In genomic region chr6:73180718-73181619, GRCh38 we compare ENCODE assay signal across 8 cellular contexts. TPM values are rescaled to one million over a fixed set of nuclear protein-coding genes. Genes with fewer than 3 reads are reported as not detected.
DNase-seq lines count a peak whose midpoint lies in the region; ATAC-seq and TF ChIP-seq lines count a peak whose summit lies in the region.

No MANE protein-coding gene starts in this region.

- POLR2A ChIA-PET in Caco-2 (lab: Charles Lee) = no interaction called here

- no peaks in the 10 kb centered on the region for H3K36me3 ChIP-seq in Caco-2 (ENCODE audit: control insufficient read depth, insufficient read depth, low read length)

- no TSS peak for BruUV-seq in Caco-2 (replicated peaks; lab: Mats Ljungman, UMichigan)

- no peaks in the 10 kb centered on the region for H3K9me3 Mint-ChIP-seq in Caco-2 (ENCODE audit: unreplicated experiment)
- no peaks in the 10 kb centered on the region for H3K9me3 Mint-ChIP-seq in T-helper 2 cell treated with Interferon-gamma antibody and Interleukin-4, amounts not matched to agents 5 μg/mL and 100 μg/mL, for 36 hours
- H3K9me3 Mint-ChIP-seq in activated T-helper 2 cell treated with anti-CD3 and anti-CD28 coated beads, Interferon-gamma antibody, Interleukin-2, Interleukin-4, amounts not matched to agents 10 μg/mL and 5 μg/mL and 100 μg/mL, durations not matched to agents 14 hours and 24 hours and 36 hours = no peaks in the 10 kb centered on the region

- CTCF ChIA-PET in Caco-2 (lab: Charles Lee) = interaction anchor here (0.7 kb wide), 1 partner anchor 746 kb away, joined by 3 read pairs; no protein-coding TSS in a partner anchor

- no peaks in the 10 kb centered on the region for H3K36me3 Mint-ChIP-seq in Caco-2 (ENCODE audit: insufficient read depth, unreplicated experiment)
- no peaks in the 10 kb centered on the region for H3K36me3 Mint-ChIP-seq in T-helper 2 cell treated with Interferon-gamma antibody and Interleukin-4, amounts not matched to agents 5 μg/mL and 100 μg/mL, for 36 hours (ENCODE audit: low read depth)
- H3K36me3 Mint-ChIP-seq in activated T-helper 2 cell treated with anti-CD3 and anti-CD28 coated beads, Interferon-gamma antibody, Interleukin-2, Interleukin-4, amounts not matched to agents 10 μg/mL and 5 μg/mL and 100 μg/mL, durations not matched to agents 14 hours and 24 hours and 36 hours (ENCODE audit: low read depth) = no peaks in the 10 kb centered on the region

- no peaks in the 10 kb centered on the region for H3K9me3 ChIP-seq in Caco-2

- H3K27ac Mint-ChIP-seq in Caco-2 (ENCODE audit: unreplicated experiment) = no peak overlapping the region
- no peak overlapping the region for H3K27ac Mint-ChIP-seq in T-helper 2 cell treated with Interferon-gamma antibody and Interleukin-4, amounts not matched to agents 5 μg/mL and 100 μg/mL, for 36 hours
- no peak overlapping the region for H3K27ac Mint-ChIP-seq in activated T-helper 2 cell treated with anti-CD3 and anti-CD28 coated beads, Interferon-gamma antibody, Interleukin-2, Interleukin-4, amounts not matched to agents 10 μg/mL and 5 μg/mL and 100 μg/mL, durations not matched to agents 14 hours and 24 hours and 36 hours

- no peak overlapping the region for H3K4me3 Mint-ChIP-seq in Caco-2 (ENCODE audit: unreplicated experiment)
- peak overlapping the region; percentile 13 for H3K4me3 Mint-ChIP-seq in T-helper 2 cell treated with Interferon-gamma antibody and Interleukin-4, amounts not matched to agents 5 μg/mL and 100 μg/mL, for 36 hours
- H3K4me3 Mint-ChIP-seq in activated T-helper 2 cell treated with anti-CD3 and anti-CD28 coated beads, Interferon-gamma antibody, Interleukin-2, Interleukin-4, amounts not matched to agents 10 μg/mL and 5 μg/mL and 100 μg/mL, durations not matched to agents 14 hours and 24 hours and 36 hours (ENCODE audit: low read depth) = no peak overlapping the region

- TF ChIP-seq CTCF in Caco-2 (IDR thresholded peaks at IDR 0.05; ENCODE audit: insufficient read depth in 1 of 2, low read depth in 1 of 2, low read length in 1 of 2, severe bottlenecking in 1 of 2, unreplicated experiment in 1 of 2) = peak; percentile 58 to 86

- intact Hi-C loops in Caco-2 (cut with micrococcal nuclease; ENCODE audit: unreplicated experiment) = loop anchor here (1.0 to 5.0 kb wide), 5 partner anchors 49 to 769 kb away; no protein-coding TSS in a partner anchor
- intact Hi-C loops in activated T-helper 2 cell treated with anti-CD3 and anti-CD28 coated beads, Interferon-gamma antibody, Interleukin-2, Interleukin-4, amounts not matched to agents 10 μg/mL and 5 μg/mL and 100 μg/mL, durations not matched to agents 14 hours and 24 hours and 36 hours (cut with micrococcal nuclease) = loop anchor here (1.0 to 10.0 kb wide), 3 partner anchors 144 to 769 kb away; partner anchors contain the start of gene KCNQ5

- H3K4me1 ChIP-seq in Caco-2 = no peaks in the 10 kb centered on the region

- DNase-seq in Caco-2 (peak in 1 of 2 experiments; percentile 17), NCI-H2081 (lab: John Stamatoyannopoulos, UW) (peak; percentile 45 to 63), fibroblast of peridontal ligament (ENCODE audit: extremely low read depth) (peak; percentile 91), non-pigmented ciliary epithelial cell (ENCODE audit: low read depth) (peak; percentile 52)
- no peak for DNase-seq in T-helper 2 cell treated with Interferon-gamma antibody and Interleukin-4, amounts not matched to agents 5 μg/mL and 100 μg/mL, for 36 hours (ENCODE audit: low spot score)
- DNase-seq in activated T-helper 2 cell treated with anti-CD3 and anti-CD28 coated beads, Interferon-gamma antibody, Interleukin-2, Interleukin-4, amounts not matched to agents 10 μg/mL and 5 μg/mL and 100 μg/mL, durations not matched to agents 14 hours and 24 hours and 36 hours (ENCODE audit: low spot score) = no peak

- H3K4me3 ChIP-seq in Caco-2 (ENCODE audit: low read depth, low read length) = no peak overlapping the region

- ATAC-seq in GM18873 (IDR thresholded peaks at IDR 0.05; ENCODE audit: low FRiP score, unreplicated experiment) = peak; percentile 91
- peak; percentile 73 for ATAC-seq in HG03060 (IDR thresholded peaks at IDR 0.05; ENCODE audit: low read depth, unreplicated experiment)

- no peaks in the 10 kb centered on the region for H3K4me1 Mint-ChIP-seq in Caco-2 (ENCODE audit: low read depth, unreplicated experiment)
- peaks cover 4% of the 10 kb centered on the region for H3K4me1 Mint-ChIP-seq in T-helper 2 cell treated with Interferon-gamma antibody and Interleukin-4, amounts not matched to agents 5 μg/mL and 100 μg/mL, for 36 hours (ENCODE audit: low read depth)
- peaks cover 4% of the 10 kb centered on the region for H3K4me1 Mint-ChIP-seq in activated T-helper 2 cell treated with anti-CD3 and anti-CD28 coated beads, Interferon-gamma antibody, Interleukin-2, Interleukin-4, amounts not matched to agents 10 μg/mL and 5 μg/mL and 100 μg/mL, durations not matched to agents 14 hours and 24 hours and 36 hours (ENCODE audit: low read depth)

- no peaks in the 10 kb centered on the region for H3K27me3 ChIP-seq in Caco-2 (replicated peaks; ENCODE audit: control insufficient read depth, insufficient read depth, low read length)

- peaks cover 4% of the 10 kb centered on the region for H3K27me3 Mint-ChIP-seq in Caco-2 (ENCODE audit: insufficient read depth, unreplicated experiment)
- H3K27me3 Mint-ChIP-seq in T-helper 2 cell treated with Interferon-gamma antibody and Interleukin-4, amounts not matched to agents 5 μg/mL and 100 μg/mL, for 36 hours (ENCODE audit: low read depth) = no peaks in the 10 kb centered on the region
- no peaks in the 10 kb centered on the region for H3K27me3 Mint-ChIP-seq in activated T-helper 2 cell treated with anti-CD3 and anti-CD28 coated beads, Interferon-gamma antibody, Interleukin-2, Interleukin-4, amounts not matched to agents 10 μg/mL and 5 μg/mL and 100 μg/mL, durations not matched to agents 14 hours and 24 hours and 36 hours (ENCODE audit: low read depth)

RNA-seq across cellular contexts. Expression of gene KHDC1L, which starts 44.3 kb away (rescaled TPM):
- not detected in 2 replicates for total RNA-seq in Caco-2 (2022)
- total RNA-seq in activated T-helper 2 cell treated with anti-CD3 and anti-CD28 coated beads, Interferon-gamma antibody, Interleukin-2, Interleukin-4, amounts not matched to agents 10 μg/mL and 5 μg/mL and 100 μg/mL, durations not matched to agents 14 hours and 24 hours and 36 hours = 0.32 TPM in 1 of 2 replicates, not detected in the other

Comparison
In these comparisons a context has a peak if more than half of its experiments do, and no peak if none do; other contexts are left out.
1. DNase-seq: peak in NCI-H2081 (2 of 2), fibroblast of peridontal ligament (single experiment) and non-pigmented ciliary epithelial cell (single experiment); none in T-helper 2 cell treated with Interferon-gamma antibody and Interleukin-4, amounts not matched to agents 5 μg/mL and 100 μg/mL, for 36 hours (single experiment) and activated T-helper 2 cell treated with anti-CD3 and anti-CD28 coated beads, Interferon-gamma antibody, Interleukin-2, Interleukin-4, amounts not matched to agents 10 μg/mL and 5 μg/mL and 100 μg/mL, durations not matched to agents 14 hours and 24 hours and 36 hours (single experiment).